18 cellular contexts compared by ENCODE assay signal in genomic region chr4:170465434-170465833, GRCh38.
"Had no signal": no experiment of that assay in that cellular context is flagged by ENCODE, and none has a peak within 500 bp of the region (broad histone marks: within the 10 kb centered on the region; RNA-seq: fewer than 3 reads in every experiment).

No MANE protein-coding gene starts in this region.

- H3K36me3 ChIP-seq: colonic mucosa, lower lobe of right lung had no signal

- DNase-seq: activated CD4-positive, alpha-beta T cell treated with anti-CD3 and anti-CD28 coated beads for 4 hours; activated CD8-positive, alpha-beta T cell treated with anti-CD3 and anti-CD28 coated beads for 36 hours; activated gamma-delta T cell; activated T-cell treated with anti-CD3 and anti-CD28 coated beads, Interleukin-2, amount 50 U/mL, for 72 hours; amniotic stem cell; caudate nucleus; colonic mucosa; effector CD4-positive, alpha-beta T cell; left colon; lower lobe of right lung; naive B cell; stimulated activated CD4-positive, alpha-beta T cell treated with anti-CD3 and anti-CD28 coated beads, Interleukin-1b, Interleukin-23, amount 100 ng/mL, for 48 hours; stimulated activated naive CD8-positive, alpha-beta T cell treated with anti-CD3 and anti-CD28 coated beads, Interleukin-15, amount 100 ng/mL, for 72 hours; T-helper 17 cell; testis had no signal

- H3K27ac ChIP-seq: colonic mucosa, foreskin keratinocyte, lower lobe of right lung, parathyroid adenoma, testis had no signal

- H3K79me2 ChIP-seq: parathyroid adenoma had no signal

- H3K4me1 ChIP-seq: colonic mucosa, foreskin keratinocyte, lower lobe of right lung, parathyroid adenoma, testis had no signal

- H2AFZ ChIP-seq: parathyroid adenoma had no signal

- H3K4me3 Mint-ChIP-seq: activated CD8-positive, alpha-beta T cell treated with anti-CD3 and anti-CD28 coated beads for 36 hours; activated naive CD8-positive, alpha-beta T cell; activated T-cell treated with anti-CD3 and anti-CD28 coated beads, Interleukin-2, amount 50 U/mL, for 72 hours; naive B cell; stimulated activated naive CD8-positive, alpha-beta T cell treated with anti-CD3 and anti-CD28 coated beads, Interleukin-15, amount 100 ng/mL, for 72 hours; T-helper 17 cell had no signal

- H3K36me3 Mint-ChIP-seq: activated naive CD8-positive, alpha-beta T cell; naive B cell had no signal

- H3K4me1 Mint-ChIP-seq: naive B cell; stimulated activated naive CD8-positive, alpha-beta T cell treated with anti-CD3 and anti-CD28 coated beads, Interleukin-15, amount 100 ng/mL, for 72 hours; T-helper 17 cell had no signal

- H3K9me3 ChIP-seq: colonic mucosa, lower lobe of right lung, testis had no signal

- H3K27me3 Mint-ChIP-seq: activated CD8-positive, alpha-beta T cell treated with anti-CD3 and anti-CD28 coated beads for 36 hours; activated naive CD8-positive, alpha-beta T cell; naive B cell; stimulated activated naive CD8-positive, alpha-beta T cell treated with anti-CD3 and anti-CD28 coated beads, Interleukin-15, amount 100 ng/mL, for 72 hours; T-helper 17 cell had no signal

- H3K27ac Mint-ChIP-seq: activated CD8-positive, alpha-beta T cell treated with anti-CD3 and anti-CD28 coated beads for 36 hours; activated naive CD8-positive, alpha-beta T cell; activated T-cell treated with anti-CD3 and anti-CD28 coated beads, Interleukin-2, amount 50 U/mL, for 72 hours; naive B cell; stimulated activated naive CD8-positive, alpha-beta T cell treated with anti-CD3 and anti-CD28 coated beads, Interleukin-15, amount 100 ng/mL, for 72 hours; T-helper 17 cell had no signal

- H3K9ac ChIP-seq: parathyroid adenoma had no signal

- H3K27me3 ChIP-seq: colonic mucosa, foreskin keratinocyte, testis had no signal

- H3K4me3 ChIP-seq: colonic mucosa, lower lobe of right lung, testis had no signal
